ENCODE assay signal across 1 cellular context in genomic region chr12:88733003-88733402, GRCh38.
TF ChIP-seq lines count a peak whose summit lies in the region.

No MANE protein-coding gene starts in this region.

TF ChIP-seq in GM23338, 12 proteins besides CTCF, POLR2A, EP300 and RAD21 (continued from another document):
- TF ChIP-seq ZNF462 (CRISPR knock-in tag; IDR thresholded peaks at IDR 0.05) (no peak), JUNB (IDR thresholded peaks at IDR 0.05; ENCODE audit: unreplicated experiment) (no peak), REST (IDR thresholded peaks at IDR 0.05; ENCODE audit: unreplicated experiment) (no peak), EZH2 (IDR thresholded peaks at IDR 0.05; ENCODE audit: low read depth, unreplicated experiment) (no peak), ZNF331 (CRISPR knock-in tag; IDR thresholded peaks at IDR 0.05; ENCODE audit: low read depth) (no peak), EZH2phosphoT487 (IDR thresholded peaks at IDR 0.05; ENCODE audit: unreplicated experiment) (no peak), NANOG (IDR thresholded peaks at IDR 0.05; ENCODE audit: borderline replicate concordance) (no peak), CREB1 (CRISPR knock-in tag; IDR thresholded peaks at IDR 0.05; ENCODE audit: low read depth) (no peak)
TF ChIP-seq in GM23338: peak in this region for 0.
